In genomic region chr5:132714456-132715307, GRCh38 we compare ENCODE assay signal across 9 cellular contexts. TPM values are rescaled to one million over a fixed set of nuclear protein-coding genes. Genes with fewer than 3 reads are reported as not detected.
A peak's percentile ranks its signal among the peaks of the same experiment; 100 is the strongest.
DNase-seq lines count a peak whose midpoint lies in the region; ATAC-seq, FAIRE-seq and TF ChIP-seq lines count a peak whose summit lies in the region.
"Had no signal": no experiment of that assay in that cellular context is flagged by ENCODE, and none has a peak within 500 bp of the region (broad histone marks: within the 10 kb centered on the region; RNA-seq: fewer than 3 reads in every experiment).

No MANE protein-coding gene starts in this region.

- no peak for DNase-seq in AG09319 (ENCODE audit: extremely low read depth, low read depth)
- DNase-seq in GM19239 (ENCODE audit: insufficient read length, low spot score), result no peak
- DNase-seq in left kidney (ENCODE audit: low read depth, low spot score), result peak; percentile 4
- DNase-seq in EL, result no peak
- no peak for DNase-seq in NCI-H128 (lab: John Stamatoyannopoulos, UW; ENCODE audit: unreplicated experiment)
- DNase-seq in left colon, result no peak
- DNase-seq: stimulated activated naive B cell treated with anti-CD40 and anti-IgM and Interleukin-4, amounts not matched to agents 10 μg/mL and 1 μg/mL and 100 μg/mL, for 72 hours had no signal

- H3K27ac ChIP-seq in VCaP, result no peak overlapping the region

- peak; percentile 89 for FAIRE-seq in GM19239 (lab: Jason Lieb, UNC)

- peak; percentile 30 for TF ChIP-seq CTCF in AG09319 (IDR thresholded peaks at IDR 0.05; ENCODE audit: low read depth, low read length)
- peak; percentile 63 for TF ChIP-seq CTCF in VCaP (conservative IDR thresholded peaks at IDR 0.05)

- ATAC-seq in HG03196 (IDR thresholded peaks at IDR 0.05; ENCODE audit: unreplicated experiment) (no peak), left colon (no peak)

- intact Hi-C loops in left colon (cut with DNase I, micrococcal nuclease), result no loop called here

RNA-seq across cellular contexts. Expression of gene KIF3A, which starts 22.7 kb away (rescaled TPM):
- 1 to 10 TPM; 3.9 to 6.1 TPM for total RNA-seq in left colon

RNA-seq across cellular contexts. Expression of gene CCNI2, which starts 32.5 kb away (rescaled TPM):
- total RNA-seq in left colon, result 10 to 100 TPM; 11.4 to 13.4 TPM

RNA-seq across cellular contexts. Expression of gene IL4, which starts 40.9 kb away (rescaled TPM):
- not detected for total RNA-seq in left colon

RNA-seq across cellular contexts. Expression of gene IL13, which starts 56.7 kb away (rescaled TPM):
- not detected for total RNA-seq in left colon
